Comparison of ENCODE assay signal across 1 cellular context in the genomic region with DNA sequence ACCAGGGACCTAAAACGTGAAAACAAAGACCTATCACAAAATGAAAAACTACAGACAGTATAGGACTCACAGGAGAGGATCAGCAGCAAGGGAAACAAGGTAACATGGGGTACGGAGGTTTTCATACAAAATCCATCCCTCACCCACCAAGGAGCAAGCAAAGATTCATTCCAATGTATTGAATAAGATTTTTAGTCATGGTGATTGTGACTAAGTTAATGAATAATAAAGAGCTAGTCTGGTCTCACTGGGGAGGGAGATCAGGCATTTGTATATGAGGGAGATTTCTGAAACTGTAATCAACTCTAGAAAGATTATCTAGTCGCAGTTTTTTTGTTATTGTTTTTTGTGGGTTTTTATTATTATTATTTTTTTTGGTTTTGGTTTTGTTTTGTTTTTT.
TF ChIP-seq lines count a peak whose summit lies in the region.

No MANE protein-coding gene starts in this region.

TF ChIP-seq in HepG2, 621 proteins besides CTCF, POLR2A, EP300 and RAD21 (continued from another document):
- TF ChIP-seq, protein P1, sequence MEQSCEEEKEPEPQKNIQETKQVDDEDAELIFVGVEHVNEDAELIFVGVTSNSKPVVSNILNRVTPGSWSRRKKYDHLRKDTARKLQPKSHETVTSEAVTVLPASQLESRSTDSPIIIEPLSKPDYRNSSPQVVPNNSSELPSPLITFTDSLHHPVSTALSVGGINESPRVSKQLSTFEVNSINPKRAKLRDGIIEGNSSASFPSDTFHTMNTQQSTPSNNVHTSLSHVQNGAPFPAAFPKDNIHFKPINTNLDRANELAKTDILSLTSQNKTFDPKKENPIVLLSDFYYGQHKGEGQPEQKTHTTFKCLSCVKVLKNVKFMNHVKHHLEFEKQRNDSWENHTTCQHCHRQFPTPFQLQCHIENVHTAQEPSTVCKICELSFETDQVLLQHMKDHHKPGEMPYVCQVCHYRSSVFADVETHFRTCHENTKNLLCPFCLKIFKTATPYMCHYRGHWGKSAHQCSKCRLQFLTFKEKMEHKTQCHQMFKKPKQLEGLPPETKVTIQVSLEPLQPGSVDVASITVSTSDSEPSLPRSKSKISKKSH (CRISPR knock-in tag; IDR thresholded peaks at IDR 0.05; ENCODE audit: borderline replicate concordance) = no peak
- TF ChIP-seq ZNF24 (IDR thresholded peaks at IDR 0.05) = no peak
